In genomic region chr2:177489719-177490301, GRCh38 we compare ENCODE assay signal across 7 cellular contexts.
A peak's percentile ranks its signal among the peaks of the same experiment; 100 is the strongest.
DNase-seq lines count a peak whose midpoint lies in the region; ATAC-seq, FAIRE-seq and TF ChIP-seq lines count a peak whose summit lies in the region.

No MANE protein-coding gene starts in this region.

- H3K36me3 ChIP-seq in bronchial epithelial cell (ENCODE audit: control insufficient read depth, insufficient read depth, low read length), result no peaks in the 10 kb centered on the region

- no peaks in the 10 kb centered on the region for H3K27me3 Mint-ChIP-seq in mesothelial cell of epicardium (ENCODE audit: low read depth)

- peak; percentile 0 for DNase-seq in NCI-H2107 (lab: John Stamatoyannopoulos, UW)
- peak; percentile 39 for DNase-seq in bronchial epithelial cell (ENCODE audit: low read depth)
- no peak for DNase-seq in mesothelial cell of epicardium (ENCODE audit: low spot score in 2 of 2, unreplicated experiment in 2 of 2)
- no peak for DNase-seq in activated T-cell treated with anti-CD3 and anti-CD28 coated beads, Interleukin-2, amount 50 U/mL, for 48 hours

- no peaks in the 10 kb centered on the region for H3K9me3 Mint-ChIP-seq in mesothelial cell of epicardium

- no peak overlapping the region for H3K27ac Mint-ChIP-seq in mesothelial cell of epicardium

- H3K4me3 Mint-ChIP-seq in mesothelial cell of epicardium, result no peak overlapping the region

- TF ChIP-seq CTCF in GM12872 (IDR thresholded peaks at IDR 0.05; ENCODE audit: insufficient read depth, low read depth, low read length), result peak; percentile 35; the same call in 1 of the 3 replicates
- peak; percentile 33 for TF ChIP-seq CTCF in bronchial epithelial cell (IDR thresholded peaks at IDR 0.05; ENCODE audit: insufficient read depth, low read length, severe bottlenecking)
- peak; percentile 68 for TF ChIP-seq CTCF in mesothelial cell of epicardium (IDR thresholded peaks at IDR 0.05; ENCODE audit: unreplicated experiment)

- H3K4me3 ChIP-seq in bronchial epithelial cell (ENCODE audit: low read depth, low read length), result no peak overlapping the region

- H3K27me3 ChIP-seq in bronchial epithelial cell (ENCODE audit: control insufficient read depth, insufficient read depth, low read length), result no peaks in the 10 kb centered on the region

- peaks cover 24% of the 10 kb centered on the region for H3K4me1 Mint-ChIP-seq in mesothelial cell of epicardium

- peaks cover 20% of the 10 kb centered on the region for H3K36me3 Mint-ChIP-seq in mesothelial cell of epicardium

- FAIRE-seq in bronchial epithelial cell (lab: Jason Lieb, UNC), result no peak

- no peak for ATAC-seq in HG03378 (IDR thresholded peaks at IDR 0.05; ENCODE audit: unreplicated experiment)
- ATAC-seq in activated CD4-positive, CD25-positive, alpha-beta regulatory T cell treated with anti-CD3 and anti-CD28 coated beads, Interleukin-2, amount 50 U/mL, for 24 hours, result no peak

Comparison
In these comparisons a context has a peak if more than half of its experiments do, and no peak if none do; other contexts are left out.
1. DNase-seq: peak in NCI-H2107 (single experiment) and bronchial epithelial cell (single experiment); none in mesothelial cell of epicardium (0 of 2) and activated T-cell treated with anti-CD3 and anti-CD28 coated beads, Interleukin-2, amount 50 U/mL, for 48 hours (0 of 2).
2. Peak in every context shown above with its lines, with median percentiles within 50 percentile points of each other: CTCF ChIP-seq.